ENCODE assay signal across 8 cellular contexts in the genomic region with DNA sequence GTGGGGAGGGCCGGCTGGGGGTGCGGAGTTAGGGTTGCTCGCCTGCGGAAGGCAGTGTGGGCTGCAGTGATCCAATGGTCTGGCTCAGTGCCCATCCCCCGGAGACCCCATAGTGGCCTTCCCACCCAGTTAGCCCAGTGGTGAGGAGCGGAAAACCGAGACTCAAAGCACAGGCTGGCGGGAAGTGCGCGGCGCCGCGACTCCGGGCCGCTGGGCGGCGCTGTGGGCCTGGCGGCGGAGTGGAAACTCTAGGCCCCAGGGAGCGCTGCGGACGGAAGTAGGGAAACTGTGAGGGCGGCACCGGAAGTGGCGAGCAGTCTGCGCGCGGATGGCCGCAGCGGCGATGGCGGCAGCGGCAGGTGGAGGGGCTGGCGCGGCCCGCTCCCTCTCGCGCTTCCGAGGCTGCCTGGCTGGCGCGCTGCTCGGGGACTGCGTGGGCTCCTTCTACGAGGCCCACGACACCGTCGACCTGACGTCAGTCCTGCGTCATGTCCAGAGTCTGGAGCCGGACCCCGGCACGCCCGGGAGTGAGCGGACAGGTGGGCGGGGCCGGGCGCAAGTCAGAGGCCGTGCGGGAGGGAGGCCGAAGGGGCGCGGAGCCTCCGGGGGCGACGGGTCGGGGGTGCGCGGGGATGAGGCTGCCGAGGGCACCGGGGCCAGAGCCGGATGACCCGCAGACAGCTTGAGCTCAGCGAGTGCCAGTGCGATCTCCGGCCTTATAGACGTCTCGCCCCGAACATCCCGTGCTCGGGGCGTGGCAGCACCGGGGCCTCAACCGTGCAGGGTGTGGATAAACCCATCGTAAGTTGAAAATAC. TPM values are rescaled to one million over a fixed set of nuclear protein-coding genes. Genes with fewer than 3 reads are reported as not detected.
DNase-seq lines count a peak whose midpoint lies in the region; ATAC-seq and TF ChIP-seq lines count a peak whose summit lies in the region.

A gene with protein sequence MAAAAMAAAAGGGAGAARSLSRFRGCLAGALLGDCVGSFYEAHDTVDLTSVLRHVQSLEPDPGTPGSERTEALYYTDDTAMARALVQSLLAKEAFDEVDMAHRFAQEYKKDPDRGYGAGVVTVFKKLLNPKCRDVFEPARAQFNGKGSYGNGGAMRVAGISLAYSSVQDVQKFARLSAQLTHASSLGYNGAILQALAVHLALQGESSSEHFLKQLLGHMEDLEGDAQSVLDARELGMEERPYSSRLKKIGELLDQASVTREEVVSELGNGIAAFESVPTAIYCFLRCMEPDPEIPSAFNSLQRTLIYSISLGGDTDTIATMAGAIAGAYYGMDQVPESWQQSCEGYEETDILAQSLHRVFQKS (plus strand): TSS at position 316 of the 816 bp plus-strand sequence. CDS start 13 bp downstream, at position 329.

- H3K4me3 Mint-ChIP-seq in activated naive CD4-positive, alpha-beta T cell treated with anti-CD3 and anti-CD28 coated beads, Interleukin-2, amount 50 U/mL, for 24 hours = peak within 1 kb of the TSS; percentile 91

- peaks cover 30% of the 10 kb centered on the region for H3K4me1 Mint-ChIP-seq in activated naive CD4-positive, alpha-beta T cell treated with anti-CD3 and anti-CD28 coated beads, Interleukin-2, amount 50 U/mL, for 24 hours

- H3K4me3 ChIP-seq in GM12864 (ENCODE audit: low read depth, low read length) = peak within 1 kb of the TSS; percentile 77

- H3K9me3 Mint-ChIP-seq in activated naive CD4-positive, alpha-beta T cell treated with anti-CD3 and anti-CD28 coated beads, Interleukin-2, amount 50 U/mL, for 24 hours = no peaks in the 10 kb centered on the region

- peaks cover 7% of the 10 kb centered on the region for H3K27me3 Mint-ChIP-seq in activated naive CD4-positive, alpha-beta T cell treated with anti-CD3 and anti-CD28 coated beads, Interleukin-2, amount 50 U/mL, for 24 hours

- H3K36me3 Mint-ChIP-seq in activated naive CD4-positive, alpha-beta T cell treated with anti-CD3 and anti-CD28 coated beads, Interleukin-2, amount 50 U/mL, for 24 hours = peaks cover 2% of the 10 kb centered on the region

- H3K27ac Mint-ChIP-seq in activated naive CD4-positive, alpha-beta T cell treated with anti-CD3 and anti-CD28 coated beads, Interleukin-2, amount 50 U/mL, for 24 hours = peak within 1 kb of the TSS; percentile 76

- peak; percentile 64 for ATAC-seq in HG02588 (IDR thresholded peaks at IDR 0.05; ENCODE audit: unreplicated experiment)
- peak; percentile 87 for ATAC-seq in SK-N-SH treated with all-trans-retinoic acid at 6 μM for 48 hours
- ATAC-seq in omental fat pad (ENCODE audit: low FRiP score) = peak; percentile 89

- peak within 1 kb of the TSS; percentile 93 for H3K27ac ChIP-seq in temporal lobe (ENCODE audit: low read depth, low read length)

- peak; percentile 75 for DNase-seq in GM12864 (ENCODE audit: low read depth)
- DNase-seq in NCI-H1048 (lab: John Stamatoyannopoulos, UW) = peak; percentile 53
- DNase-seq in glomerular endothelial cell (ENCODE audit: extremely low read depth, low read depth, low spot score) = no peak
- DNase-seq in omental fat pad (ENCODE audit: low spot score) = peak; percentile 50

- TF ChIP-seq CTCF in GM12864 (IDR thresholded peaks at IDR 0.05; ENCODE audit: low read depth, low read length, missing control alignments) (peak; percentile 99), omental fat pad (IDR thresholded peaks at IDR 0.05) (peak in 2 of 3 donors; percentile 96 to 97)

TF ChIP-seq in SK-N-SH treated with all-trans-retinoic acid at 6 μM for 48 hours, 23 proteins besides CTCF, POLR2A, EP300 and RAD21:
- TF ChIP-seq, protein P1, sequence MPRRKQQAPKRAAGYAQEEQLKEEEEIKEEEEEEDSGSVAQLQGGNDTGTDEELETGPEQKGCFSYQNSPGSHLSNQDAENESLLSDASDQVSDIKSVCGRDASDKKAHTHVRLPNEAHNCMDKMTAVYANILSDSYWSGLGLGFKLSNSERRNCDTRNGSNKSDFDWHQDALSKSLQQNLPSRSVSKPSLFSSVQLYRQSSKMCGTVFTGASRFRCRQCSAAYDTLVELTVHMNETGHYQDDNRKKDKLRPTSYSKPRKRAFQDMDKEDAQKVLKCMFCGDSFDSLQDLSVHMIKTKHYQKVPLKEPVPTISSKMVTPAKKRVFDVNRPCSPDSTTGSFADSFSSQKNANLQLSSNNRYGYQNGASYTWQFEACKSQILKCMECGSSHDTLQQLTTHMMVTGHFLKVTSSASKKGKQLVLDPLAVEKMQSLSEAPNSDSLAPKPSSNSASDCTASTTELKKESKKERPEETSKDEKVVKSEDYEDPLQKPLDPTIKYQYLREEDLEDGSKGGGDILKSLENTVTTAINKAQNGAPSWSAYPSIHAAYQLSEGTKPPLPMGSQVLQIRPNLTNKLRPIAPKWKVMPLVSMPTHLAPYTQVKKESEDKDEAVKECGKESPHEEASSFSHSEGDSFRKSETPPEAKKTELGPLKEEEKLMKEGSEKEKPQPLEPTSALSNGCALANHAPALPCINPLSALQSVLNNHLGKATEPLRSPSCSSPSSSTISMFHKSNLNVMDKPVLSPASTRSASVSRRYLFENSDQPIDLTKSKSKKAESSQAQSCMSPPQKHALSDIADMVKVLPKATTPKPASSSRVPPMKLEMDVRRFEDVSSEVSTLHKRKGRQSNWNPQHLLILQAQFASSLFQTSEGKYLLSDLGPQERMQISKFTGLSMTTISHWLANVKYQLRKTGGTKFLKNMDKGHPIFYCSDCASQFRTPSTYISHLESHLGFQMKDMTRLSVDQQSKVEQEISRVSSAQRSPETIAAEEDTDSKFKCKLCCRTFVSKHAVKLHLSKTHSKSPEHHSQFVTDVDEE (CRISPR knock-in tag; IDR thresholded peaks at IDR 0.05) = peak; percentile 46; the same call in 1 of the 2 replicates
- TF ChIP-seq TOX (CRISPR knock-in tag; IDR thresholded peaks at IDR 0.05; ENCODE audit: borderline replicate concordance) = no peak

RNA-seq across cellular contexts. Expression of the gene that starts here (rescaled TPM):
- total RNA-seq in glomerular endothelial cell (50.9 TPM in 2 replicates), omental fat pad (10 to 100 TPM; 32.6 to 43.5 (median 39.0) TPM), temporal lobe (14.8 TPM)
